ENCODE assay signal across 1 cellular context in the genomic region with DNA sequence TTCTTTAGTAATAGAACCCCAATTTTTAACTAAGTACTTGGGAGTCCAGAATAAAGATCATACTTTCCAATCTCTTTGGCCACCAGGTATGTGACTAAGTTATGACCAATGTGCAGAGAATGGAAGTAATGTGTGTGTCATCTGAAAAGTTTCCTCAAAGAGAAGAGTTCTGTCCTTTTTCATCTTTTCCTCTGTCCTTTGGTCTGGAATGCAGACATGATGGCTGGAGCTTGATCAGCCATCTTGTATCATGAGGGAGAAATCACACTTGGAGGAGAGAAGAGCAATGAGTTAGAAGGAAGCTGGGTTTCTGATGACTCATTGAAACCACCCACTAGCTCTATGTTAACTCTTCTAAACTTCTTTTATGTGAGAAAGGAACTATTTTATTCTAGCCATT.
TF ChIP-seq lines count a peak whose summit lies in the region.

No MANE protein-coding gene starts in this region.

TF ChIP-seq in K562, 482 proteins besides CTCF, POLR2A, EP300 and RAD21:
- TF ChIP-seq C11orf30 (IDR thresholded peaks at IDR 0.05; ENCODE audit: low read depth) = peak; percentile 62
- TF ChIP-seq EHMT2 (IDR thresholded peaks at IDR 0.05) = peak; percentile 28; the same call in 1 of the 2 replicates
- TF ChIP-seq, protein P1, sequence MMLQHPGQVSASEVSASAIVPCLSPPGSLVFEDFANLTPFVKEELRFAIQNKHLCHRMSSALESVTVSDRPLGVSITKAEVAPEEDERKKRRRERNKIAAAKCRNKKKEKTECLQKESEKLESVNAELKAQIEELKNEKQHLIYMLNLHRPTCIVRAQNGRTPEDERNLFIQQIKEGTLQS (IDR thresholded peaks at IDR 0.05) = peak; percentile 78
- TF ChIP-seq, protein P1 (CRISPR knock-in tag; conservative IDR thresholded peaks at IDR 0.05) = no peak
- TF ChIP-seq POLR2G (IDR thresholded peaks at IDR 0.05; ENCODE audit: low read depth, low read length) = no peak
- peak; percentile 21; the same call in 1 of the 2 replicates for TF ChIP-seq L3MBTL2 (IDR thresholded peaks at IDR 0.05)
- peak; percentile 65 for TF ChIP-seq FOSL1 (tag; conservative IDR thresholded peaks at IDR 0.05)
- TF ChIP-seq HLTF (IDR thresholded peaks at IDR 0.05) = peak; percentile 93
- no peak for TF ChIP-seq MEF2A (IDR thresholded peaks at IDR 0.05; ENCODE audit: control insufficient read depth, low read depth, low read length)
- TF ChIP-seq RCOR1 (IDR thresholded peaks at IDR 0.05; ENCODE audit: borderline replicate concordance in 1 of 2, low read depth in 2 of 2, low read length in 2 of 2) = peak in 1 of 2 experiments; percentile 83; a peak in 2 of 4 replicates
- peak; percentile 28 for TF ChIP-seq BRD9 (IDR thresholded peaks at IDR 0.05; ENCODE audit: low read depth, partially characterized antibody)
- 0 out of 2 replicates have a peak, but pooled peaks have one; percentile 26 for TF ChIP-seq NFRKB (IDR thresholded peaks at IDR 0.05; ENCODE audit: low read depth)
- TF ChIP-seq KDM1A (IDR thresholded peaks at IDR 0.05) = peak; percentile 75 to 87
- no peak for TF ChIP-seq ZKSCAN3 (CRISPR knock-in tag; IDR thresholded peaks at IDR 0.05)
- no peak for TF ChIP-seq SAFB2 (IDR thresholded peaks at IDR 0.05; ENCODE audit: borderline replicate concordance, low read depth, low read length, severe bottlenecking)
- TF ChIP-seq TRIM24 (IDR thresholded peaks at IDR 0.05) = peak in 1 of 2 experiments; percentile 72; a peak in 2 of 4 replicates
- peak; percentile 77; the same call in 1 of the 2 replicates for TF ChIP-seq TRIM28 (IDR thresholded peaks at IDR 0.05)
- TF ChIP-seq, protein P2, sequence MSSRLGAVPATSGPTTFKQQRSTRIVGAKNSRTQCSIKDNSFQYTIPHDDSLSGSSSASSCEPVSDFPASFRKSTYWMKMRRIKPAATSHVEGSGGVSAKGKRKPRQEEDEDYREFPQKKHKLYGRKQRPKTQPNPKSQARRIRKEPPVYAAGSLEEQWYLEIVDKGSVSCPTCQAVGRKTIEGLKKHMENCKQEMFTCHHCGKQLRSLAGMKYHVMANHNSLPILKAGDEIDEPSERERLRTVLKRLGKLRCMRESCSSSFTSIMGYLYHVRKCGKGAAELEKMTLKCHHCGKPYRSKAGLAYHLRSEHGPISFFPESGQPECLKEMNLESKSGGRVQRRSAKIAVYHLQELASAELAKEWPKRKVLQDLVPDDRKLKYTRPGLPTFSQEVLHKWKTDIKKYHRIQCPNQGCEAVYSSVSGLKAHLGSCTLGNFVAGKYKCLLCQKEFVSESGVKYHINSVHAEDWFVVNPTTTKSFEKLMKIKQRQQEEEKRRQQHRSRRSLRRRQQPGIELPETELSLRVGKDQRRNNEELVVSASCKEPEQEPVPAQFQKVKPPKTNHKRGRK (tag; IDR thresholded peaks at IDR 0.05) = no peak
- 0 out of 2 replicates have a peak, but pooled peaks have one; percentile 22 for TF ChIP-seq ZNF592 (IDR thresholded peaks at IDR 0.05)
- TF ChIP-seq ZNF316 (IDR thresholded peaks at IDR 0.05) = peak; percentile 84
- peak; percentile 55; the same call in 1 of the 2 replicates for TF ChIP-seq CHAMP1 (IDR thresholded peaks at IDR 0.05)
- TF ChIP-seq BCOR (IDR thresholded peaks at IDR 0.05) = peak; percentile 91
- peak in 1 of 2 experiments; percentile 93; a peak in 2 of 3 replicates for TF ChIP-seq CBX3 (IDR thresholded peaks at IDR 0.05; ENCODE audit: borderline replicate concordance in 1 of 2, low read length in 2 of 2)
- TF ChIP-seq ZNF282 (CRISPR knock-in tag; IDR thresholded peaks at IDR 0.05) = no peak
- TF ChIP-seq ZNF280A (IDR thresholded peaks at IDR 0.05; ENCODE audit: low read depth, partially characterized antibody) = no peak
- TF ChIP-seq YY1 (IDR thresholded peaks at IDR 0.05; ENCODE audit: borderline replicate concordance in 1 of 3, control insufficient read depth in 1 of 3, extremely low read depth in 1 of 3, insufficient read depth in 3 of 3, insufficient read length in 1 of 3, insufficient replicate concordance in 2 of 3, low read depth in 1 of 3, low read length in 2 of 3) = peak in 1 of 3 experiments; percentile 78
- peak; percentile 99 for TF ChIP-seq RBM25 (IDR thresholded peaks at IDR 0.05; ENCODE audit: low read depth, low read length, severe bottlenecking)
- TF ChIP-seq MAFG (tag; conservative IDR thresholded peaks at IDR 0.05) = peak; percentile 46; the same call in 1 of the 2 replicates
- TF ChIP-seq TBP (optimal IDR thresholded peaks at IDR 0.05; ENCODE audit: low read depth, low read length) = peak; percentile 16
- peak; percentile 89 for TF ChIP-seq SMARCA5 (IDR thresholded peaks at IDR 0.05)
- TF ChIP-seq MYNN (IDR thresholded peaks at IDR 0.05) = no peak
- TF ChIP-seq MYNN (CRISPR knock-in tag; IDR thresholded peaks at IDR 0.05) = no peak
- TF ChIP-seq JUND (IDR thresholded peaks at IDR 0.05; ENCODE audit: borderline replicate concordance, low read depth, low read length) = peak; percentile 74
- peak; percentile 73; the same call in 2 of the 3 replicates for TF ChIP-seq JUND (tag; IDR thresholded peaks at IDR 0.05; ENCODE audit: borderline replicate concordance, low read depth, low read length)
- no peak for TF ChIP-seq SMAD1 (IDR thresholded peaks at IDR 0.05; ENCODE audit: low read depth, low read length, partially characterized antibody)
- no peak for TF ChIP-seq IRF9 (tag; IDR thresholded peaks at IDR 0.05)
- no peak for TF ChIP-seq SP2 (IDR thresholded peaks at IDR 0.05; ENCODE audit: extremely low read depth, low read depth, low read length, poor library complexity, severe bottlenecking)
